23 cellular contexts compared by ENCODE assay signal in genomic region chr22:46126853-46127385, GRCh38.
"Had no signal": no experiment of that assay in that cellular context is flagged by ENCODE, and none has a peak within 500 bp of the region (broad histone marks: within the 10 kb centered on the region; RNA-seq: fewer than 3 reads in every experiment).

No MANE protein-coding gene starts in this region.

- H3K27ac ChIP-seq: hepatocyte, left ventricle myocardium inferior, lower lobe of right lung, neutrophil, sigmoid colon, upper lobe of left lung, uterus had no signal

- FAIRE-seq: colon, endothelial cell of umbilical vein, kidney had no signal

- H3K4me2 ChIP-seq: hepatocyte had no signal

- H3K9me3 ChIP-seq: left ventricle myocardium inferior, lower lobe of right lung, neutrophil, sigmoid colon, upper lobe of left lung, uterus had no signal

- H3K27me3 ChIP-seq: hepatocyte, sigmoid colon, upper lobe of left lung, uterus had no signal

- H3K4me3 ChIP-seq: hepatocyte, left ventricle myocardium inferior, lower lobe of right lung, sigmoid colon, skin epidermis, upper lobe of left lung, uterus had no signal

- H3K4me1 ChIP-seq: uterus had no signal

- DNase-seq: dermis blood vessel endothelial cell; endodermal cell; erythroblast; foreskin melanocyte; head of caudate nucleus; kidney; left cardiac atrium; left ventricle myocardium inferior; lower lobe of right lung; midbrain; naive thymus-derived CD4-positive, alpha-beta T cell; nephron progenitor cell; posterior cingulate gyrus; sigmoid colon; stimulated activated CD4-positive, alpha-beta T cell treated with anti-CD3 and anti-CD28 coated beads, Interleukin-12 subunit alpha, Interleukin-12 subunit beta, amount 100 ng/mL, for 4 hours; stimulated activated naive CD4-positive, alpha-beta T cell treated with Interleukin-2 at 50 U/mL for 16 hours; uterus had no signal

- H3K79me2 ChIP-seq: hepatocyte had no signal

- H2AFZ ChIP-seq: hepatocyte had no signal

- H3K36me3 ChIP-seq: left ventricle myocardium inferior, lower lobe of right lung, neutrophil, sigmoid colon, upper lobe of left lung, uterus had no signal

- ATAC-seq: left cardiac atrium; lower lobe of right lung; naive thymus-derived CD4-positive, alpha-beta T cell had no signal
